In genomic region chr2:133421516-133422324, GRCh38 we compare ENCODE assay signal across 8 cellular contexts.
DNase-seq lines count a peak whose midpoint lies in the region; ATAC-seq lines count a peak whose summit lies in the region.

No MANE protein-coding gene starts in this region.

- ATAC-seq in GM19035 (IDR thresholded peaks at IDR 0.05; ENCODE audit: unreplicated experiment) (peak; percentile 68), HG03066 (IDR thresholded peaks at IDR 0.05; ENCODE audit: low read depth, unreplicated experiment) (peak; percentile 88), GM21367 (IDR thresholded peaks at IDR 0.05; ENCODE audit: unreplicated experiment) (no peak)

- H3K9ac ChIP-seq in mesendoderm (ENCODE audit: low read length): no peak overlapping the region

- H3K23ac ChIP-seq in mesendoderm (ENCODE audit: low read length): no peak overlapping the region

- no peak overlapping the region for H3K27ac ChIP-seq in mesendoderm (ENCODE audit: low read depth, low read length)

- DNase-seq in SHP77 treated with DMSO at 0.1 percent for 48 hours (lab: John Stamatoyannopoulos, UW) (peak; percentile 87), mesendoderm (peak; percentile 60), dedifferentiated amniotic fluid mesenchymal stem cell (ENCODE audit: extremely low spot score) (no peak), T-helper 1 cell (no peak)
- DNase-seq in stimulated activated CD8-positive, alpha-beta memory T cell treated with anti-CD3 and anti-CD28 coated beads, Interleukin-4, amount 100 ng/mL, for 48 hours: no peak

- no peak overlapping the region for H3K4me2 ChIP-seq in mesendoderm (ENCODE audit: low read length)

- H3K4ac ChIP-seq in mesendoderm (ENCODE audit: low read depth, low read length): no peak overlapping the region

- no peak overlapping the region for H3K56ac ChIP-seq in mesendoderm (ENCODE audit: low read length)

- H3K18ac ChIP-seq in mesendoderm (ENCODE audit: low read length): peak overlapping the region; percentile 18

- H3K79me2 ChIP-seq in mesendoderm (ENCODE audit: control insufficient read depth, insufficient read depth, low read length): no peaks in the 10 kb centered on the region

- no peak overlapping the region for H2AK5ac ChIP-seq in mesendoderm (ENCODE audit: low read length)

- no peak overlapping the region for H4K8ac ChIP-seq in mesendoderm (ENCODE audit: low read depth, low read length)

- H3K4me3 ChIP-seq in mesendoderm (ENCODE audit: low read length): no peak overlapping the region

- no peak overlapping the region for H2BK120ac ChIP-seq in mesendoderm (ENCODE audit: low read depth, low read length)

- H2BK15ac ChIP-seq in mesendoderm (replicated peaks; ENCODE audit: low read depth): no peak overlapping the region

- peaks cover 13% of the 10 kb centered on the region for H3K4me1 ChIP-seq in mesendoderm (ENCODE audit: control insufficient read depth, low read depth, low read length)

- no peak overlapping the region for H2BK5ac ChIP-seq in mesendoderm (ENCODE audit: low read length)

- H3K36me3 ChIP-seq in mesendoderm (ENCODE audit: control insufficient read depth, insufficient read depth, low read length): no peaks in the 10 kb centered on the region

- H3K27me3 ChIP-seq in mesendoderm (ENCODE audit: insufficient read depth, low read length, poor library complexity): no peaks in the 10 kb centered on the region

- WGBS in mesendoderm (ENCODE audit: extremely low coverage, insufficient coverage, low lambda C conversion rate): no CpG with 5 or more reads among the region's 4 CpGs

- H3K79me1 ChIP-seq in mesendoderm (ENCODE audit: low read length): no peaks in the 10 kb centered on the region

- no peak overlapping the region for H4K5ac ChIP-seq in mesendoderm (ENCODE audit: low read length)

Comparison
In these comparisons a context has a peak if more than half of its experiments do, and no peak if none do; other contexts are left out.
1. DNase-seq: peak in SHP77 treated with DMSO at 0.1 percent for 48 hours (single experiment) and mesendoderm (single experiment); none in dedifferentiated amniotic fluid mesenchymal stem cell (single experiment), T-helper 1 cell (0 of 5) and stimulated activated CD8-positive, alpha-beta memory T cell treated with anti-CD3 and anti-CD28 coated beads, Interleukin-4, amount 100 ng/mL, for 48 hours (single experiment).